In genomic region chr3:194285024-194285858, GRCh38 we compare ENCODE assay signal across 15 cellular contexts.
DNase-seq lines count a peak whose midpoint lies in the region; ATAC-seq and TF ChIP-seq lines count a peak whose summit lies in the region.
"Had no signal": no experiment of that assay in that cellular context is flagged by ENCODE, and none has a peak within 500 bp of the region (broad histone marks: within the 10 kb centered on the region; RNA-seq: fewer than 3 reads in every experiment).

No MANE protein-coding gene starts in this region.

- intact Hi-C loops in sciatic nerve (cut with DNase I) (no loop called here), PC-9 (cut with micrococcal nuclease; ENCODE audit: unreplicated experiment) (no loop called here)

- H3K36me3 ChIP-seq in H7 (replicated peaks; ENCODE audit: control insufficient read depth, insufficient read depth, low read length): no peaks in the 10 kb centered on the region
- no peaks in the 10 kb centered on the region for H3K36me3 ChIP-seq in PC-9 (ENCODE audit: low read depth)
- H3K36me3 ChIP-seq: upper lobe of left lung had no signal

- BruUV-seq in PC-9 (replicated peaks; lab: Mats Ljungman, UMichigan): no TSS peak

- DNase-seq in HT1080 (ENCODE audit: low read depth): peak; percentile 44
- peak; percentile 59 for DNase-seq in amniotic epithelial cell (ENCODE audit: low read depth)
- DNase-seq in fibroblast of mammary gland (ENCODE audit: low read depth): peak; percentile 84
- DNase-seq in sciatic nerve (ENCODE audit: low spot score): peak; percentile 47
- no peak for DNase-seq in H7
- DNase-seq in PC-9: no peak
- no peak for DNase-seq in NOMO-1 treated with dmso at 0.1 percent for 144 hours (lab: John Stamatoyannopoulos, UW; ENCODE audit: unreplicated experiment)
- DNase-seq: activated CD4-positive, CD25-positive, alpha-beta regulatory T cell; activated CD8-positive, alpha-beta memory T cell treated with anti-CD3 and anti-CD28 coated beads, Interleukin-2, amount 50 U/mL, for 48 hours; C1 segment of cervical spinal cord; stimulated activated CD4-positive, alpha-beta T cell treated with anti-CD3 and anti-CD28 coated beads, Interleukin-2, amount 100 ng/mL, for 24 hours; SW 1271; upper lobe of left lung had no signal

- no peak overlapping the region for H3K4me2 ChIP-seq in PC-9

- POLR2A ChIA-PET in PC-9 (lab: Charles Lee; ENCODE audit: unreplicated experiment): interaction anchor here (0.7 kb wide), 1 partner anchor 18 kb away, joined by 17 read pairs; no protein-coding TSS in a partner anchor

- H3K27me3 ChIP-seq in H7 (ENCODE audit: control insufficient read depth, insufficient read depth, low read length): no peaks in the 10 kb centered on the region; the same call in 1 of the 2 replicates
- no peaks in the 10 kb centered on the region for H3K27me3 ChIP-seq in PC-9 (ENCODE audit: insufficient read depth, low read depth)
- H3K27me3 ChIP-seq: upper lobe of left lung had no signal

- CTCF ChIA-PET in PC-9 (lab: Charles Lee): no interaction called here

- H3K4me1 ChIP-seq in PC-9 (replicated peaks; ENCODE audit: insufficient read depth): no peaks in the 10 kb centered on the region

- no peaks in the 10 kb centered on the region for H3K9me2 ChIP-seq in PC-9 (ENCODE audit: insufficient read depth)

- H3K27ac ChIP-seq in PC-9: no peak overlapping the region
- H3K27ac ChIP-seq: dorsolateral prefrontal cortex, upper lobe of left lung had no signal

- H4K20me1 ChIP-seq in PC-9 (ENCODE audit: insufficient read depth): no peaks in the 10 kb centered on the region

- H3K79me2 ChIP-seq in PC-9 (ENCODE audit: low read depth): no peaks in the 10 kb centered on the region

- ATAC-seq in sciatic nerve: peak; percentile 4
- ATAC-seq in GM21737 (IDR thresholded peaks at IDR 0.05; ENCODE audit: unreplicated experiment): no peak

- H2AFZ ChIP-seq in PC-9: no peak overlapping the region

- no peaks in the 10 kb centered on the region for H3F3A ChIP-seq in PC-9 (ENCODE audit: insufficient read depth, low read depth)

- no peaks in the 10 kb centered on the region for H3K9me3 ChIP-seq in PC-9 (ENCODE audit: insufficient read depth, low read depth)
- H3K9me3 ChIP-seq: upper lobe of left lung had no signal

- no peak overlapping the region for H3K4me3 ChIP-seq in fibroblast of mammary gland (ENCODE audit: control insufficient read depth, low read depth, low read length)
- H3K4me3 ChIP-seq in H7 (ENCODE audit: insufficient read depth, low read depth, low read length): no peak overlapping the region
- H3K4me3 ChIP-seq in PC-9: no peak overlapping the region
- H3K4me3 ChIP-seq: dorsolateral prefrontal cortex, upper lobe of left lung had no signal

- TF ChIP-seq CTCF in fibroblast of mammary gland (conservative IDR thresholded peaks at IDR 0.05; ENCODE audit: control insufficient read depth, insufficient read depth, low read depth, low read length) (no peak), PC-9 (conservative IDR thresholded peaks at IDR 0.05) (no peak)

Comparison
In these comparisons a context has a peak if more than half of its experiments do, and no peak if none do; other contexts are left out.
1. DNase-seq: peak in HT1080 (single experiment), amniotic epithelial cell (single experiment), fibroblast of mammary gland (single experiment) and sciatic nerve (single experiment); none in H7 (single experiment), PC-9 (0 of 2) and NOMO-1 treated with dmso at 0.1 percent for 144 hours (single experiment).